ENCODE assay signal across 16 cellular contexts in genomic region chr21:39196310-39196709, GRCh38. TPM values are rescaled to one million over a fixed set of nuclear protein-coding genes. Genes with fewer than 3 reads are reported as not detected.
DNase-seq lines count a peak whose midpoint lies in the region; ATAC-seq and TF ChIP-seq lines count a peak whose summit lies in the region.
"Had no signal": no experiment of that assay in that cellular context is flagged by ENCODE, and none has a peak within 500 bp of the region (broad histone marks: within the 10 kb centered on the region; RNA-seq: fewer than 3 reads in every experiment).

No MANE protein-coding gene starts in this region.

- TF ChIP-seq CTCF in cardiac muscle cell (IDR thresholded peaks at IDR 0.05; ENCODE audit: low read depth, low read length): no peak
- no peak for TF ChIP-seq CTCF in Panc1 (IDR thresholded peaks at IDR 0.05)
- TF ChIP-seq CTCF in mammary epithelial cell (conservative IDR thresholded peaks at IDR 0.05 in 1 of 2, IDR thresholded peaks at IDR 0.05 in 1 of 2; ENCODE audit: extremely low read depth in 1 of 2, insufficient read depth in 1 of 2, low read depth in 1 of 2, low read length in 2 of 2): no peak
- TF ChIP-seq CTCF in glutamatergic neuron (IDR thresholded peaks at IDR 0.05; ENCODE audit: partially characterized antibody, unreplicated experiment): no peak

- WGBS in mammary epithelial cell (ENCODE audit: low coverage, missing lambda C conversion rate): 96% methylated on average over 7 of the region's 7 CpGs

- H3K9me3 ChIP-seq in cardiac muscle cell (ENCODE audit: low read depth) (no peaks in the 10 kb centered on the region), Panc1 (ENCODE audit: control insufficient read depth, insufficient read depth, low read depth, low read length) (no peaks in the 10 kb centered on the region), mammary epithelial cell (replicated peaks; ENCODE audit: insufficient read depth, low read length) (no peaks in the 10 kb centered on the region), MG63 (no peaks in the 10 kb centered on the region)
- H3K9me3 ChIP-seq: Caco-2, ovary, upper lobe of right lung had no signal

- H3K4me3 ChIP-seq in cardiac muscle cell (no peak overlapping the region), Panc1 (ENCODE audit: low read depth in 2 of 2, low read length in 2 of 2) (no peak overlapping the region), mammary epithelial cell (replicated peaks in 1 of 3; ENCODE audit: insufficient read depth in 1 of 3, low read depth in 2 of 3, low read length in 3 of 3) (no peak overlapping the region), MG63 (no peak overlapping the region)
- H3K4me3 ChIP-seq: ovary, upper lobe of right lung had no signal

- peaks cover 26% of the 10 kb centered on the region for H3K4me1 Mint-ChIP-seq in stimulated activated naive CD8-positive, alpha-beta T cell treated with anti-CD3 and anti-CD28 coated beads, Interleukin-15, amount 100 ng/mL, for 72 hours
- no peaks in the 10 kb centered on the region for H3K4me1 Mint-ChIP-seq in glutamatergic neuron (ENCODE audit: low read depth, unreplicated experiment)

- H3K27ac Mint-ChIP-seq in stimulated activated naive CD8-positive, alpha-beta T cell treated with anti-CD3 and anti-CD28 coated beads, Interleukin-15, amount 100 ng/mL, for 72 hours: no peak overlapping the region
- H3K27ac Mint-ChIP-seq in glutamatergic neuron (ENCODE audit: unreplicated experiment): no peak overlapping the region
- H3K27ac Mint-ChIP-seq: HFFc6 had no signal

- intact Hi-C loops in left ventricle myocardium superior (cut with micrococcal nuclease) (no loop called here), Panc1 (cut with micrococcal nuclease; ENCODE audit: unreplicated experiment) (no loop called here), mammary epithelial cell (cut with micrococcal nuclease) (no loop called here)

- H3K9ac ChIP-seq in mammary epithelial cell (ENCODE audit: insufficient read depth, low read length): no peak overlapping the region

- ATAC-seq in left ventricle myocardium superior (no peak), Panc1 (no peak)
- ATAC-seq in stimulated activated naive CD8-positive, alpha-beta T cell treated with anti-CD3 and anti-CD28 coated beads, Interleukin-15, amount 100 ng/mL, for 72 hours: no peak
- ATAC-seq: right cardiac atrium, upper lobe of right lung had no signal

- H3K27ac ChIP-seq in cardiac muscle cell (peak overlapping the region; percentile 18), Panc1 (ENCODE audit: low read length) (no peak overlapping the region), mammary epithelial cell (ENCODE audit: insufficient read depth, low read depth, low read length) (no peak overlapping the region)
- H3K27ac ChIP-seq: ovary, upper lobe of right lung had no signal

- H3K9me3 Mint-ChIP-seq in stimulated activated naive CD8-positive, alpha-beta T cell treated with anti-CD3 and anti-CD28 coated beads, Interleukin-15, amount 100 ng/mL, for 72 hours: no peaks in the 10 kb centered on the region
- peaks cover 3% of the 10 kb centered on the region for H3K9me3 Mint-ChIP-seq in glutamatergic neuron (ENCODE audit: unreplicated experiment)
- H3K9me3 Mint-ChIP-seq: HFFc6 had no signal

- no peaks in the 10 kb centered on the region for H3K79me2 ChIP-seq in mammary epithelial cell (ENCODE audit: insufficient read depth, low read length)

- POLR2A ChIA-PET in Panc1 (lab: Charles Lee): no interaction called here

- H3K4me3 Mint-ChIP-seq in stimulated activated naive CD8-positive, alpha-beta T cell treated with anti-CD3 and anti-CD28 coated beads, Interleukin-15, amount 100 ng/mL, for 72 hours: peak overlapping the region; percentile 2 to 14
- no peak overlapping the region for H3K4me3 Mint-ChIP-seq in glutamatergic neuron (ENCODE audit: unreplicated experiment)
- H3K4me3 Mint-ChIP-seq: HFFc6 had no signal

- H3K27me3 Mint-ChIP-seq in stimulated activated naive CD8-positive, alpha-beta T cell treated with anti-CD3 and anti-CD28 coated beads, Interleukin-15, amount 100 ng/mL, for 72 hours: no peaks in the 10 kb centered on the region
- peaks cover 2% of the 10 kb centered on the region for H3K27me3 Mint-ChIP-seq in glutamatergic neuron (ENCODE audit: unreplicated experiment)

- no peak overlapping the region for H3K4me2 ChIP-seq in mammary epithelial cell (ENCODE audit: insufficient read depth, low read depth, low read length)

- dilution Hi-C loops in mammary epithelial cell (cut with HindIII; ENCODE audit: low sequenced_read_pairs): no loop called here

- TSS peak; percentile 14 for BruUV-seq in Panc1 (replicated peaks; lab: Mats Ljungman, UMichigan)
- BruUV-seq in mammary epithelial cell (replicated peaks; lab: Mats Ljungman, UMichigan): TSS peak; percentile 15

- in situ Hi-C loops in Panc1 (cut with HindIII; ENCODE audit: low pct_unique_long_range_greater_than_20kb, low sequenced_read_pairs) (no loop called here), mammary epithelial cell (cut with MboI; ENCODE audit: low sequenced_read_pairs in 2 of 2) (no loop called here)

- H2AFZ ChIP-seq in mammary epithelial cell (ENCODE audit: low read depth, low read length): no peak overlapping the region

- no peak for DNase-seq in cardiac muscle cell (ENCODE audit: low read depth in 1 of 2, low spot score in 1 of 2)
- DNase-seq in left ventricle myocardium superior: no peak
- DNase-seq in Panc1 (ENCODE audit: low read depth, low spot score): no peak
- DNase-seq in mammary epithelial cell: no peak
- no peak for DNase-seq in stimulated activated naive CD8-positive, alpha-beta T cell treated with anti-CD3 and anti-CD28 coated beads, Interleukin-15, amount 100 ng/mL, for 72 hours
- DNase-seq in glutamatergic neuron: no peak
- no peak for DNase-seq in NCI-H526 treated with DMSO at 0.1 percent for 48 hours (lab: John Stamatoyannopoulos, UW)
- no peak for DNase-seq in MG63
- DNase-seq: Caco-2; HFFc6; islet precursor cell; NCI-H1694; ovary; right cardiac atrium; stimulated activated naive CD4-positive, alpha-beta T cell treated with Interleukin-2 at 50 U/mL for 16 hours; upper lobe of right lung had no signal

- H3K36me3 Mint-ChIP-seq in glutamatergic neuron (ENCODE audit: unreplicated experiment): no peaks in the 10 kb centered on the region

- H3K27me3 ChIP-seq in cardiac muscle cell: no peaks in the 10 kb centered on the region
- no peaks in the 10 kb centered on the region for H3K27me3 ChIP-seq in Panc1 (ENCODE audit: control insufficient read depth, insufficient read depth, low read length)
- H3K27me3 ChIP-seq in mammary epithelial cell (ENCODE audit: insufficient read depth, low read length): no peaks in the 10 kb centered on the region
- no peaks in the 10 kb centered on the region for H3K27me3 ChIP-seq in MG63
- H3K27me3 ChIP-seq: ovary, upper lobe of right lung had no signal

- peaks cover 71% of the 10 kb centered on the region for H3K36me3 ChIP-seq in cardiac muscle cell
- peaks cover 35% of the 10 kb centered on the region for H3K36me3 ChIP-seq in Panc1 (ENCODE audit: control insufficient read depth, insufficient read depth, low read length)
- peaks cover 15% of the 10 kb centered on the region for H3K36me3 ChIP-seq in mammary epithelial cell (ENCODE audit: insufficient read depth, low read length)
- H3K36me3 ChIP-seq in MG63: peaks cover 84% of the 10 kb centered on the region
- H3K36me3 ChIP-seq: ovary had no signal

- CTCF ChIA-PET in Panc1 (lab: Charles Lee) (no interaction called here), mammary epithelial cell (lab: Charles Lee; ENCODE audit: low non-redundant PET) (no interaction called here)

- no peaks in the 10 kb centered on the region for H4K20me1 ChIP-seq in mammary epithelial cell (ENCODE audit: insufficient read depth, low read length)

- H3K4me1 ChIP-seq in cardiac muscle cell (ENCODE audit: low read depth) (no peaks in the 10 kb centered on the region), Panc1 (ENCODE audit: control insufficient read depth, insufficient read depth, low read length) (no peaks in the 10 kb centered on the region), mammary epithelial cell (ENCODE audit: insufficient read depth, low read length) (no peaks in the 10 kb centered on the region)
- H3K4me1 ChIP-seq: Caco-2, upper lobe of right lung had no signal

RNA-seq across cellular contexts. Expression of gene PSMG1, which starts 13.1 kb away (rescaled TPM):
- total RNA-seq in cardiac muscle cell (20.7 and 24.5 TPM in 2 replicates), left ventricle myocardium superior (19.5 TPM), Panc1 (2021; ENCODE audit: unreplicated experiment) (70.0 TPM), mammary epithelial cell (10 to 100 TPM; 30.7 to 82.7 TPM), glutamatergic neuron (ENCODE audit: unreplicated experiment) (28.7 TPM)
- polyA plus RNA-seq in cardiac muscle cell (48.3 and 58.4 TPM in 2 replicates), mammary epithelial cell (62.9 TPM)
- polyA plus RNA-seq in Panc1 (2012; ENCODE audit: insufficient read length): 50.9 TPM
- polyA minus RNA-seq in mammary epithelial cell: 38.8 TPM
- 248 and 252 TPM in 2 replicates for total RNA-seq in MG63 (2014; rRNA removed; shearing (Covaris generic); ENCODE audit: low replicate concordance)
